ENCODE assay signal across 8 cellular contexts in genomic region chr11:128687321-128687720, GRCh38. TPM values are rescaled to one million over a fixed set of nuclear protein-coding genes. Genes with fewer than 3 reads are reported as not detected.
A peak's percentile ranks its signal among the peaks of the same experiment; 100 is the strongest.
DNase-seq lines count a peak whose midpoint lies in the region; TF ChIP-seq lines count a peak whose summit lies in the region.

No MANE protein-coding gene starts in this region.

- 0 out of 2 replicates have a peak, but pooled peaks cover 4% of the 10 kb centered on the region for H3F3A ChIP-seq in DOHH2 (ENCODE audit: control insufficient read depth, insufficient read depth)

- DNase-seq in endothelial cell (ENCODE audit: low spot score) = peak; percentile 75
- DNase-seq in COLO829 (ENCODE audit: low spot score) = no peak
- no peak for DNase-seq in uterus
- DNase-seq in SW480 (ENCODE audit: low spot score) = no peak
- DNase-seq in T-helper 9 cell = no peak

- H3K36me3 Mint-ChIP-seq in IgD-negative memory B cell (peaks cover 2% of the 10 kb centered on the region), endothelial cell (ENCODE audit: low read depth, unreplicated experiment) (peaks cover 45% of the 10 kb centered on the region)

- no peaks in the 10 kb centered on the region for H3K9me3 ChIP-seq in DOHH2 (ENCODE audit: control insufficient read depth, insufficient read depth, low read length)
- no peaks in the 10 kb centered on the region for H3K9me3 ChIP-seq in neutrophil
- H3K9me3 ChIP-seq in uterus = no peaks in the 10 kb centered on the region

- intact Hi-C loops in uterus (cut with DNase I; ENCODE audit: low total_unique reads) = no loop called here

- H3K27me3 ChIP-seq in DOHH2 (ENCODE audit: control insufficient read depth, low read length) = peaks cover 82% of the 10 kb centered on the region
- peaks cover 34% of the 10 kb centered on the region for H3K27me3 ChIP-seq in neutrophil
- H3K27me3 ChIP-seq in uterus = peaks cover 16 to 40% of the 10 kb centered on the region in 2 donors

- no peaks in the 10 kb centered on the region for H4K20me1 ChIP-seq in DOHH2 (ENCODE audit: control insufficient read depth, insufficient read depth, low read depth, low read length)

- H3K27ac Mint-ChIP-seq in IgD-negative memory B cell = peak overlapping the region in 1 of 3 donors; percentile 57
- H3K27ac Mint-ChIP-seq in endothelial cell (ENCODE audit: unreplicated experiment) = peak overlapping the region; percentile 88

- H3K79me2 ChIP-seq in DOHH2 (ENCODE audit: control insufficient read depth, low read length) = no peaks in the 10 kb centered on the region

- H3K4me1 ChIP-seq in DOHH2 (ENCODE audit: control insufficient read depth, low read length) (peaks cover 48% of the 10 kb centered on the region), neutrophil (ENCODE audit: control insufficient read depth in 1 of 2, insufficient read depth in 1 of 2, low read depth in 1 of 2, low read length in 1 of 2) (peaks cover 62 to 69% of the 10 kb centered on the region in 2 experiments), uterus (peaks cover 0 to 25% of the 10 kb centered on the region in 2 donors)

- TF ChIP-seq POLR2A in uterus (IDR thresholded peaks at IDR 0.05) = no peak

- peaks cover 36% of the 10 kb centered on the region for H3K27me3 Mint-ChIP-seq in IgD-negative memory B cell
- H3K27me3 Mint-ChIP-seq in endothelial cell (ENCODE audit: unreplicated experiment) = peaks cover 39% of the 10 kb centered on the region

- no peak overlapping the region for H3K27ac ChIP-seq in DOHH2 (ENCODE audit: low read depth, low read length)
- H3K27ac ChIP-seq in neutrophil = no peak overlapping the region
- no peak overlapping the region for H3K27ac ChIP-seq in uterus

- no peaks in the 10 kb centered on the region for H3K36me3 ChIP-seq in DOHH2 (ENCODE audit: control insufficient read depth, low read length)
- no peaks in the 10 kb centered on the region for H3K36me3 ChIP-seq in neutrophil
- no peaks in the 10 kb centered on the region for H3K36me3 ChIP-seq in uterus

- H3K4me1 Mint-ChIP-seq in IgD-negative memory B cell (peaks cover 20 to 54% (median 33%) of the 10 kb centered on the region in 3 donors), endothelial cell (ENCODE audit: unreplicated experiment) (peaks cover 71% of the 10 kb centered on the region)

- TF ChIP-seq CTCF in DOHH2 (IDR thresholded peaks at IDR 0.05; ENCODE audit: low read depth, low read length, poor library complexity, severe bottlenecking) = no peak
- no peak for TF ChIP-seq CTCF in endothelial cell (IDR thresholded peaks at IDR 0.05; ENCODE audit: unreplicated experiment)
- no peak for TF ChIP-seq CTCF in neutrophil (IDR thresholded peaks at IDR 0.05)
- no peak for TF ChIP-seq CTCF in uterus (IDR thresholded peaks at IDR 0.05)

- H3K4me2 ChIP-seq in DOHH2 (ENCODE audit: low read length) = peak overlapping the region; percentile 91

- no peaks in the 10 kb centered on the region for H3K9me3 Mint-ChIP-seq in IgD-negative memory B cell
- H3K9me3 Mint-ChIP-seq in endothelial cell (ENCODE audit: unreplicated experiment) = no peaks in the 10 kb centered on the region

- peak overlapping the region; percentile 85 to 95 (median 91) for H3K4me3 Mint-ChIP-seq in IgD-negative memory B cell
- peak overlapping the region; percentile 98 for H3K4me3 Mint-ChIP-seq in endothelial cell (ENCODE audit: unreplicated experiment)

- H3K4me3 ChIP-seq in DOHH2 (ENCODE audit: low read length) (peak overlapping the region; percentile 72), neutrophil (ENCODE audit: low read depth in 1 of 2, low read length in 1 of 2) (peak overlapping the region; percentile 51 to 60), uterus (no peak overlapping the region)

- no peaks in the 10 kb centered on the region for H3K9me2 ChIP-seq in DOHH2 (replicated peaks; ENCODE audit: control insufficient read depth, low read length)

RNA-seq across cellular contexts. Expression of gene FLI1, which starts 6.6 kb away (rescaled TPM):
- 113 TPM for polyA plus RNA-seq in IgD-negative memory B cell
- 271 TPM for total RNA-seq in endothelial cell (ENCODE audit: unreplicated experiment)
- 10 to 100 TPM; 12.4 to 56.0 (median 22.5) TPM for total RNA-seq in uterus

Comparison
In these comparisons a context has a peak if more than half of its experiments do, and no peak if none do; other contexts are left out.
1. H3K4me3 ChIP-seq: peak in DOHH2 (single experiment) and neutrophil (2 of 2); none in uterus (0 of 2).